In the genomic region with DNA sequence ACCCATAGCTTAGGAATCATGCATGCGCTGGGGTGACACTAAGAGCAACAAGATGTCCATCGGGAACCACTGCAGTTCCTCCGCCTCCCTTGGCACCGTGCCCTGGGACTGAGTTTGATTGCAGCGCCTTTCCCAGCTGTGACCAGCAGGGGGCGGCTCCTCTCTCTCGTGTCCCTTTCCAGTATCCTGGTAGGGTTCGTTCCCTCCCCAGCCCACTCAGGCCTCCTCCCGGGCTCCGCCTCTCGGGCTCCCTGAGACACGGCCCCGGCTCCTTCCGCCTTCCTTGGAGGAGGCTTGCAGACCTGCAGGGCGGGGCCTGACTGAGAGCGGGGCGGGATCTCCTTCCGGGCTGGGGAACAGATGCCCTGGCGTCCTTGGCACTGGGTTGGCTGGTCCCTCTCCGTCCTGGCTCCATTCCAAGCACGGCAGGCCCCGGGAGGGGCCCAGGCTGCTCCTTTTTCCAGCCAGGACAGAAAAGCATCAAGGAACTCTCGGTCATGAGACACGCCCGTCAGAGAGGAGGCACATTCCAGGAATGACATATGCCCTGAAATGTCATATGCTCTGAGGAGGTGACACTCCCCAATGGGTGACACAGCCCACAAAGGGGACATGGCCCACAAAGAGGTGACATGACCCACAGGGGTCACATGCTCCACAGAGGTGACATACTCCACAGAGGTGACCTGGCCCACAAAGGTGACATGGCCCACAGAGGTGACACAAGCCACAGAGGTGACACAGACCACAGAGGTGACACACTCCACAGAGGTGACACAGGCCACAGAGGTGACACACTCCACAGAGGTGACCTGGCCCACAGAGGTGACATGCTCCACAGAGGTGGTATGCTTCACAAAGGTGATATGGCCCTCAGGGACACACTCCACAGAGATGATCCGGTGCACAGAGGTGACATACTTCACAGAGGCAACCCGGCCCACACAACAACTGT, we compare ENCODE assay signal across 8 cellular contexts.
DNase-seq lines count a peak whose midpoint lies in the region; ATAC-seq and TF ChIP-seq lines count a peak whose summit lies in the region.

No MANE protein-coding gene starts in this region.

- ATAC-seq in HG02763 (IDR thresholded peaks at IDR 0.05; ENCODE audit: unreplicated experiment): peak; percentile 48
- ATAC-seq in GM21576 (IDR thresholded peaks at IDR 0.05; ENCODE audit: unreplicated experiment): no peak

- TF ChIP-seq CTCF in coronary artery (IDR thresholded peaks at IDR 0.05): peak; percentile 86

- H3K4me3 ChIP-seq in coronary artery: peak overlapping the region; percentile 60

- DNase-seq in DMS 273 (lab: John Stamatoyannopoulos, UW; ENCODE audit: unreplicated experiment): peak; percentile 97
- DNase-seq in NCI-H460 (ENCODE audit: extremely low read depth, low read depth): peak; percentile 95
- peak; percentile 89 for DNase-seq in activated CD4-positive, alpha-beta T cell treated with anti-CD3 and anti-CD28 coated beads for 48 hours
- peak; percentile 99 for DNase-seq in coronary artery (ENCODE audit: low spot score)
- DNase-seq in kidney tubule cell (ENCODE audit: low spot score): peak; percentile 99
- peak; percentile 46 to 63 for DNase-seq in stimulated activated CD4-positive, alpha-beta T cell treated with anti-CD3 and anti-CD28 coated beads, Interleukin-1b, Interleukin-23, amount 100 ng/mL, for 1 hour (ENCODE audit: low read depth in 2 of 2)

- peak overlapping the region; percentile 76 to 90 for H3K27ac ChIP-seq in coronary artery
